8 cellular contexts compared by ENCODE assay signal in the genomic region with DNA sequence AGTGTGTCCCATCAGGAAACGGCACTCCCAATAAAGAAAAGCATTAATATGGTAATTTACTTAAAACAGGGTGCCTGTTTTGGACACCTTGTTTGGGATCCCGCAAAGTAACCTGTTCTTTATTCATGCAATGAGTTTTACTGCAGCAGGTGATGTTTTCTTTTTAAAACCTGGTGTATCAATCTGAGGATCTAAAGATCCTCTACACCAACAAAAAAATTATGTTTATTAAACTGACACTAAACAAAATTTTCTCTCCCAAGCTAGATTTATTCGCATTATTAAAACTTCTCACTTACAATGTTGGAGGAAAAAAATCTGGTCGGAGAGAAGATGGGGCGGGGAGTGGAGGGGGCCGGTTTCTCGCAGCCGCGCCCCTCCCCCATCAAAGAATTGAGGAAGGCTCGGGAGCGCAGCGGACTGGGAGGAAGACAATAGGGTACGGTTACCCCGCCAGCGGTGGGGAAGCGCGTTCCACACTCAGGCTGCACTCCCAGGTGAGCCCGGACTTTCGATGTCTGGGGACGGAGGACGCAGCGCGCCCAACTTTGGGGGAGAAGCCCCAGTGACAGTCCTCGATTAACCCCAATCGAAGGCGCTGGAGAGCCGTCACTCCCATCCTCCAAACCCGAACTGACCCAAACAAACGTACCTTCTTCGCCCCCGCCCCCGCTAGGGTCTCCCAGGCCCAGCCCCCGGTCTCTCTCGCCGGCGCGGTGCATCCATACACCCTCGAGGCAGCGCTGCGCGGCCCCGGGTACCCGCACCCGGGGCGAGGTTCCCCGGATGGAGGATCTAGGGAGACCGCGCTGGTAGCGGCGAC. TPM values are rescaled to one million over a fixed set of nuclear protein-coding genes. Genes with fewer than 3 reads are reported as not detected.
DNase-seq lines count a peak whose midpoint lies in the region; ATAC-seq and TF ChIP-seq lines count a peak whose summit lies in the region.

No MANE protein-coding gene starts in this region.

- H3K4me3 Mint-ChIP-seq in activated naive CD4-positive, alpha-beta T cell treated with anti-CD3 and anti-CD28 coated beads, Interleukin-2, amount 50 U/mL, for 24 hours, result peak overlapping the region; percentile 74
- H3K4me3 Mint-ChIP-seq in activated T-helper 17 cell treated with anti-CD3 and anti-CD28 coated beads, Interleukin-2, amount 50 U/mL, for 72 hours, result peak overlapping the region; percentile 63

- H3K9me3 Mint-ChIP-seq in activated naive CD4-positive, alpha-beta T cell treated with anti-CD3 and anti-CD28 coated beads, Interleukin-2, amount 50 U/mL, for 24 hours, result no peaks in the 10 kb centered on the region
- no peaks in the 10 kb centered on the region for H3K9me3 Mint-ChIP-seq in activated T-helper 17 cell treated with anti-CD3 and anti-CD28 coated beads, Interleukin-2, amount 50 U/mL, for 72 hours

- H3K27me3 Mint-ChIP-seq in activated naive CD4-positive, alpha-beta T cell treated with anti-CD3 and anti-CD28 coated beads, Interleukin-2, amount 50 U/mL, for 24 hours, result peaks cover 46% of the 10 kb centered on the region
- peaks cover 46% of the 10 kb centered on the region for H3K27me3 Mint-ChIP-seq in activated T-helper 17 cell treated with anti-CD3 and anti-CD28 coated beads, Interleukin-2, amount 50 U/mL, for 72 hours

- peak overlapping the region; percentile 64 for H3K27ac ChIP-seq in suprapubic skin

- H3K4me1 Mint-ChIP-seq in activated naive CD4-positive, alpha-beta T cell treated with anti-CD3 and anti-CD28 coated beads, Interleukin-2, amount 50 U/mL, for 24 hours, result peaks cover 14% of the 10 kb centered on the region
- H3K4me1 Mint-ChIP-seq in activated T-helper 17 cell treated with anti-CD3 and anti-CD28 coated beads, Interleukin-2, amount 50 U/mL, for 72 hours, result no peaks in the 10 kb centered on the region

- H3K36me3 ChIP-seq in suprapubic skin, result no peaks in the 10 kb centered on the region

- 7% methylated on average over 18 of the region's 50 CpGs for WGBS in suprapubic skin

- H3K4me3 ChIP-seq in suprapubic skin, result peak overlapping the region; percentile 77

- peaks cover 52% of the 10 kb centered on the region for H3K27me3 ChIP-seq in suprapubic skin

- no peaks in the 10 kb centered on the region for H3K36me3 Mint-ChIP-seq in activated naive CD4-positive, alpha-beta T cell treated with anti-CD3 and anti-CD28 coated beads, Interleukin-2, amount 50 U/mL, for 24 hours
- no peaks in the 10 kb centered on the region for H3K36me3 Mint-ChIP-seq in activated T-helper 17 cell treated with anti-CD3 and anti-CD28 coated beads, Interleukin-2, amount 50 U/mL, for 72 hours (ENCODE audit: low read depth)

- DNase-seq in activated naive CD4-positive, alpha-beta T cell (lab: John Stamatoyannopoulos, UW), result no peak
- DNase-seq in kidney tubule cell (ENCODE audit: low spot score) (peak; percentile 52), suprapubic skin (ENCODE audit: low spot score in 2 of 2) (no peak), SKM-1 (lab: John Stamatoyannopoulos, UW; ENCODE audit: unreplicated experiment) (no peak), SHP77 (lab: John Stamatoyannopoulos, UW) (no peak)

- no peak for ATAC-seq in activated T-helper 17 cell treated with anti-CD3 and anti-CD28 coated beads, Interleukin-2, amount 50 U/mL, for 72 hours (replicated peaks)
- ATAC-seq in HG03520 (IDR thresholded peaks at IDR 0.05; ENCODE audit: unreplicated experiment), result no peak

- H3K4me1 ChIP-seq in suprapubic skin, result peaks cover 32% of the 10 kb centered on the region

- TF ChIP-seq EP300 in suprapubic skin (IDR thresholded peaks at IDR 0.05), result no peak

- no peaks in the 10 kb centered on the region for H3K9me3 ChIP-seq in suprapubic skin

- no peak for TF ChIP-seq POLR2A in suprapubic skin (IDR thresholded peaks at IDR 0.05)

- TF ChIP-seq CTCF in suprapubic skin (IDR thresholded peaks at IDR 0.05), result no peak

- no peak overlapping the region for H3K27ac Mint-ChIP-seq in activated naive CD4-positive, alpha-beta T cell treated with anti-CD3 and anti-CD28 coated beads, Interleukin-2, amount 50 U/mL, for 24 hours
- no peak overlapping the region for H3K27ac Mint-ChIP-seq in activated T-helper 17 cell treated with anti-CD3 and anti-CD28 coated beads, Interleukin-2, amount 50 U/mL, for 72 hours

RNA-seq across cellular contexts. Expression of gene CD24, which starts 1.3 kb away (rescaled TPM):
- total RNA-seq in activated T-helper 17 cell treated with anti-CD3 and anti-CD28 coated beads, Interleukin-2, amount 50 U/mL, for 72 hours, result not detected
- total RNA-seq in suprapubic skin, result 100 to 1,000 TPM in 2 of 4 donors, 10 to 100 TPM in 2; 27.2 to 186 (median 99.2) TPM

RNA-seq across cellular contexts. Expression of gene MTRES1, which starts 54.8 kb away (rescaled TPM):
- total RNA-seq in activated T-helper 17 cell treated with anti-CD3 and anti-CD28 coated beads, Interleukin-2, amount 50 U/mL, for 72 hours, result 10 to 100 TPM; 14.3 to 22.3 TPM
- total RNA-seq in suprapubic skin, result 10 to 100 TPM in 1 of 4 donors, 1 to 10 TPM in 3; 6.7 to 11.2 (median 8.5) TPM

Comparison
In these comparisons a context has a peak if more than half of its experiments do, and no peak if none do; other contexts are left out.
1. RNA of gene CD24, which starts 1.3 kb away (total RNA-seq): 27.2 to 186 TPM in suprapubic skin; not detected in activated T-helper 17 cell treated with anti-CD3 and anti-CD28 coated beads, Interleukin-2, amount 50 U/mL, for 72 hours; every median in the first group is over 10 times any median in the second.